Comparison of ENCODE assay signal across 2 cellular contexts in genomic region chr12:57215668-57216013, GRCh38.
A peak's percentile ranks its signal among the peaks of the same experiment; 100 is the strongest.
TF ChIP-seq lines count a peak whose summit lies in the region.

No MANE protein-coding gene starts in this region.

TF ChIP-seq in HCT116, 20 proteins besides CTCF, POLR2A, EP300 and RAD21:
- TF ChIP-seq SP1 (IDR thresholded peaks at IDR 0.05; ENCODE audit: low read depth) (no peak), YY1 (IDR thresholded peaks at IDR 0.05; ENCODE audit: extremely low read depth, insufficient replicate concordance, low read depth, low read length) (no peak), ZBTB33 (IDR thresholded peaks at IDR 0.05; ENCODE audit: extremely low read depth, insufficient replicate concordance, low read length) (no peak), MAX (IDR thresholded peaks at IDR 0.05) (no peak), POLR2AphosphoS5 (IDR thresholded peaks at IDR 0.05; ENCODE audit: low read depth, low read length) (no peak), CEBPB (IDR thresholded peaks at IDR 0.05; ENCODE audit: low read depth) (no peak), ZNF274 (IDR thresholded peaks at IDR 0.05; ENCODE audit: low read depth, low read length) (no peak), EGR1 (IDR thresholded peaks at IDR 0.05; ENCODE audit: low read depth) (no peak), CBX3 (IDR thresholded peaks at IDR 0.05; ENCODE audit: low read depth) (no peak), FOSL1 (IDR thresholded peaks at IDR 0.05; ENCODE audit: low read depth) (no peak), REST (IDR thresholded peaks at IDR 0.05; ENCODE audit: low read depth) (no peak), TCF7L2 (IDR thresholded peaks at IDR 0.05; ENCODE audit: borderline replicate concordance, extremely low read depth, insufficient read depth, insufficient read length) (no peak), EZH2phosphoT487 (IDR thresholded peaks at IDR 0.05; ENCODE audit: borderline replicate concordance) (no peak), SIN3A (IDR thresholded peaks at IDR 0.05; ENCODE audit: low read depth) (no peak), SRF (IDR thresholded peaks at IDR 0.05; ENCODE audit: low read depth) (no peak), JUND (IDR thresholded peaks at IDR 0.05) (no peak), ZFX (IDR thresholded peaks at IDR 0.05) (no peak), EZH2 (IDR thresholded peaks at IDR 0.05) (no peak)
- TF ChIP-seq, protein P1, sequence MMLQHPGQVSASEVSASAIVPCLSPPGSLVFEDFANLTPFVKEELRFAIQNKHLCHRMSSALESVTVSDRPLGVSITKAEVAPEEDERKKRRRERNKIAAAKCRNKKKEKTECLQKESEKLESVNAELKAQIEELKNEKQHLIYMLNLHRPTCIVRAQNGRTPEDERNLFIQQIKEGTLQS (IDR thresholded peaks at IDR 0.05), result no peak
TF ChIP-seq in HCT116: peak in this region for 0.

TF ChIP-seq in HepG2, 621 proteins besides CTCF, POLR2A, EP300 and RAD21:
- 0 out of 2 replicates have a peak, but pooled peaks have one; percentile 54 for TF ChIP-seq RFXAP (CRISPR knock-in tag; IDR thresholded peaks at IDR 0.05; ENCODE audit: borderline replicate concordance)
- TF ChIP-seq, protein P2, sequence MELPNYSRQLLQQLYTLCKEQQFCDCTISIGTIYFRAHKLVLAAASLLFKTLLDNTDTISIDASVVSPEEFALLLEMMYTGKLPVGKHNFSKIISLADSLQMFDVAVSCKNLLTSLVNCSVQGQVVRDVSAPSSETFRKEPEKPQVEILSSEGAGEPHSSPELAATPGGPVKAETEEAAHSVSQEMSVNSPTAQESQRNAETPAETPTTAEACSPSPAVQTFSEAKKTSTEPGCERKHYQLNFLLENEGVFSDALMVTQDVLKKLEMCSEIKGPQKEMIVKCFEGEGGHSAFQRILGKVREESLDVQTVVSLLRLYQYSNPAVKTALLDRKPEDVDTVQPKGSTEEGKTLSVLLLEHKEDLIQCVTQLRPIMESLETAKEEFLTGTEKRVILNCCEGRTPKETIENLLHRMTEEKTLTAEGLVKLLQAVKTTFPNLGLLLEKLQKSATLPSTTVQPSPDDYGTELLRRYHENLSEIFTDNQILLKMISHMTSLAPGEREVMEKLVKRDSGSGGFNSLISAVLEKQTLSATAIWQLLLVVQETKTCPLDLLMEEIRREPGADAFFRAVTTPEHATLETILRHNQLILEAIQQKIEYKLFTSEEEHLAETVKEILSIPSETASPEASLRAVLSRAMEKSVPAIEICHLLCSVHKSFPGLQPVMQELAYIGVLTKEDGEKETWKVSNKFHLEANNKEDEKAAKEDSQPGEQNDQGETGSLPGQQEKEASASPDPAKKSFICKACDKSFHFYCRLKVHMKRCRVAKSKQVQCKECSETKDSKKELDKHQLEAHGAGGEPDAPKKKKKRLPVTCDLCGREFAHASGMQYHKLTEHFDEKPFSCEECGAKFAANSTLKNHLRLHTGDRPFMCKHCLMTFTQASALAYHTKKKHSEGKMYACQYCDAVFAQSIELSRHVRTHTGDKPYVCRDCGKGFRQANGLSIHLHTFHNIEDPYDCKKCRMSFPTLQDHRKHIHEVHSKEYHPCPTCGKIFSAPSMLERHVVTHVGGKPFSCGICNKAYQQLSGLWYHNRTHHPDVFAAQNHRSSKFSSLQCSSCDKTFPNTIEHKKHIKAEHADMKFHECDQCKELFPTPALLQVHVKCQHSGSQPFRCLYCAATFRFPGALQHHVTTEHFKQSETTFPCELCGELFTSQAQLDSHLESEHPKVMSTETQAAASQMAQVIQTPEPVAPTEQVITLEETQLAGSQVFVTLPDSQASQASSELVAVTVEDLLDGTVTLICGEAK (IDR thresholded peaks at IDR 0.05), result no peak
- TF ChIP-seq, protein P2 (CRISPR knock-in tag; IDR thresholded peaks at IDR 0.05), result no peak
- no peak for TF ChIP-seq ZNF550 (CRISPR knock-in tag; IDR thresholded peaks at IDR 0.05; ENCODE audit: borderline replicate concordance)
- peak; percentile 97 for TF ChIP-seq RFX5 (IDR thresholded peaks at IDR 0.05; ENCODE audit: low read depth, low read length)
- TF ChIP-seq SMAD1 (CRISPR knock-in tag; IDR thresholded peaks at IDR 0.05; ENCODE audit: borderline replicate concordance, low read depth), result no peak
- TF ChIP-seq ZNF607 (CRISPR knock-in tag; IDR thresholded peaks at IDR 0.05; ENCODE audit: borderline replicate concordance), result no peak
- TF ChIP-seq RFXANK (CRISPR knock-in tag; IDR thresholded peaks at IDR 0.05), result peak; percentile 88; the same call in 1 of the 2 replicates
- TF ChIP-seq ZNF589 (CRISPR knock-in tag; conservative IDR thresholded peaks at IDR 0.05), result 0 out of 2 replicates have a peak, but pooled peaks have one; percentile 9
- TF ChIP-seq ZNF263 (CRISPR knock-in tag; IDR thresholded peaks at IDR 0.05), result 0 out of 2 replicates have a peak, but pooled peaks have one; percentile 10
- TF ChIP-seq POLR2AphosphoS2 (IDR thresholded peaks at IDR 0.05; ENCODE audit: low read depth, low read length), result no peak
